18 cellular contexts compared by ENCODE assay signal in the genomic region with DNA sequence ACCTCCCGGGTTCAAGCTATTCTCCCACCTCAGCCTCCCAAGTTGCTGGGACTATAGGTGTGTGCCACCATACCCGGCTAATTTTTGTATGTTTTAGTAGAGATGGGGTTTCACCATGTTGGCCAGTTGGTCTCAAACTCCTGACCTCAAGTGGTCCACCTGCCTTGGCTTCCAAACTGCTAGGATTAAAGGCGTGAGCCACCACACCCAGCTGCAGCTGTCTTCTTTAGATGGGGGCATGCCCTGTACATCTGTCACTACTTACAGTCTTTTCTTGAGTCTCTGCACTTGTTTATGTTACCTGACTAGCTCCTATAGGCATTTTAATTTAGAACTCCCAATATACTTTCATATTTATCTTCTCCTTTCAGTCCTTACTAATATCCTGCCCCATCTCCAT.
A peak's percentile ranks its signal among the peaks of the same experiment; 100 is the strongest.
DNase-seq lines count a peak whose midpoint lies in the region; ATAC-seq and TF ChIP-seq lines count a peak whose summit lies in the region.
"Had no signal": no experiment of that assay in that cellular context is flagged by ENCODE, and none has a peak within 500 bp of the region (broad histone marks: within the 10 kb centered on the region; RNA-seq: fewer than 3 reads in every experiment).

No MANE protein-coding gene starts in this region.

- no peak for DNase-seq in GM12865 (ENCODE audit: low read depth)
- peak; percentile 27 for DNase-seq in NCI-H2171 (lab: John Stamatoyannopoulos, UW)
- peak; percentile 64 for DNase-seq in NCI-H82 (lab: John Stamatoyannopoulos, UW)
- DNase-seq in myocyte (ENCODE audit: low read depth), result peak; percentile 63
- DNase-seq in Caco-2, result no peak
- DNase-seq in stimulated activated naive CD4-positive, alpha-beta T cell (lab: John Stamatoyannopoulos, UW), result no peak
- no peak for DNase-seq in central memory CD4-positive, alpha-beta T cell
- DNase-seq: ACHN; BE2C; Calu3; CD4-positive, alpha-beta memory T cell; GDM1; GM23248; HCEC 1CT; IMR-90 had no signal

- no peaks in the 10 kb centered on the region for H3K36me3 Mint-ChIP-seq in Caco-2 (ENCODE audit: insufficient read depth, unreplicated experiment)
- H3K36me3 Mint-ChIP-seq: CD14-positive monocyte; CD4-positive, alpha-beta memory T cell had no signal

- TF ChIP-seq CTCF in GM12865 (IDR thresholded peaks at IDR 0.05; ENCODE audit: insufficient read depth, low read depth, low read length, missing control alignments) (no peak), Caco-2 (IDR thresholded peaks at IDR 0.05; ENCODE audit: insufficient read depth in 1 of 2, low read depth in 1 of 2, low read length in 1 of 2, severe bottlenecking in 1 of 2, unreplicated experiment in 1 of 2) (no peak)

- no peaks in the 10 kb centered on the region for H3K4me1 Mint-ChIP-seq in Caco-2 (ENCODE audit: low read depth, unreplicated experiment)
- H3K4me1 Mint-ChIP-seq: CD4-positive, alpha-beta memory T cell had no signal

- no peak for ATAC-seq in HG02759 (IDR thresholded peaks at IDR 0.05; ENCODE audit: unreplicated experiment)
- ATAC-seq: K562 had no signal

- POLR2A ChIA-PET in Caco-2 (lab: Charles Lee), result no interaction called here

- no peak overlapping the region for H3K4me3 Mint-ChIP-seq in Caco-2 (ENCODE audit: unreplicated experiment)
- H3K4me3 Mint-ChIP-seq: CD14-positive monocyte; CD4-positive, alpha-beta memory T cell had no signal

- no peak overlapping the region for H3K27ac Mint-ChIP-seq in Caco-2 (ENCODE audit: unreplicated experiment)
- H3K27ac Mint-ChIP-seq: CD14-positive monocyte had no signal

- intact Hi-C loops in Caco-2 (cut with micrococcal nuclease; ENCODE audit: unreplicated experiment), result no loop called here

- BruUV-seq in Caco-2 (replicated peaks; lab: Mats Ljungman, UMichigan), result no TSS peak

- H3K4me1 ChIP-seq in Caco-2, result peaks cover 9% of the 10 kb centered on the region; the same call in 1 of the 2 replicates
- H3K4me1 ChIP-seq: BE2C had no signal

- H3K27me3 Mint-ChIP-seq in Caco-2 (ENCODE audit: insufficient read depth, unreplicated experiment), result no peaks in the 10 kb centered on the region

- CTCF ChIA-PET in Caco-2 (lab: Charles Lee), result no interaction called here

- H3K9me3 ChIP-seq in Caco-2, result no peaks in the 10 kb centered on the region
- H3K9me3 ChIP-seq: BE2C had no signal

- no peaks in the 10 kb centered on the region for H3K36me3 ChIP-seq in Caco-2 (ENCODE audit: control insufficient read depth, insufficient read depth, low read length)
- H3K36me3 ChIP-seq: BE2C had no signal

- peak overlapping the region; percentile 54 for H3K4me3 ChIP-seq in GM12865 (ENCODE audit: low read depth, low read length)
- H3K4me3 ChIP-seq in Caco-2 (ENCODE audit: low read depth, low read length), result no peak overlapping the region
- H3K4me3 ChIP-seq: GM23248, K562 had no signal

- no peaks in the 10 kb centered on the region for H3K9me3 Mint-ChIP-seq in Caco-2 (ENCODE audit: unreplicated experiment)
- H3K9me3 Mint-ChIP-seq: CD4-positive, alpha-beta memory T cell had no signal

- no peaks in the 10 kb centered on the region for H3K27me3 ChIP-seq in Caco-2 (replicated peaks; ENCODE audit: control insufficient read depth, insufficient read depth, low read length)
- H3K27me3 ChIP-seq: BE2C had no signal

Comparison
In these comparisons a context has a peak if more than half of its experiments do, and no peak if none do; other contexts are left out.
1. DNase-seq: peak in NCI-H2171 (single experiment), NCI-H82 (single experiment) and myocyte (single experiment); none in GM12865 (single experiment), Caco-2 (0 of 2), stimulated activated naive CD4-positive, alpha-beta T cell (0 of 6) and central memory CD4-positive, alpha-beta T cell (single experiment).